In the genomic region with DNA sequence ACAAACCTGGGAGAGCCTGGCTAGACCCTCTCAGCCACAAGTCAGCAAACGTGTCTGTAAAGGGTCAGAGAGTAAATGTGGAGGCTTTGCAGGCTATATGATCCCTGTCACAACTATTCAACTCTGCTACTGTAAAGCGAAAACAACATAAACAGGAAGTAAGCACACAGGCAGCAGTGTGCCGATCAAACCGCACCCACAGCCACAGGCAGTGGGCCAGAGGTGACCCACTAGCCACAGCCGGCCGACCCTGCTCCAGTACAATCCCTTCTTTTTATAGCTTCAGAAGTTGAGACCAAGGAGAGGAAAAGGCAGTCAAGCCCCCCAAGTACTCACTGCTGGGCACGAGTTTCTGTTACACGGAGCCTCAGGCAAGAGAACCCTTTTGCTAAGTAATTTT, we compare ENCODE assay signal across 9 cellular contexts.
DNase-seq lines count a peak whose midpoint lies in the region; ATAC-seq, FAIRE-seq and TF ChIP-seq lines count a peak whose summit lies in the region.
"Had no signal": no experiment of that assay in that cellular context is flagged by ENCODE, and none has a peak within 500 bp of the region (broad histone marks: within the 10 kb centered on the region; RNA-seq: fewer than 3 reads in every experiment).

No MANE protein-coding gene starts in this region.

- H3K9me3 ChIP-seq in psoas muscle (no peaks in the 10 kb centered on the region), small intestine (ENCODE audit: control insufficient read depth, low read depth) (no peaks in the 10 kb centered on the region)

- H3K27ac ChIP-seq in psoas muscle, result no peak overlapping the region
- H3K27ac ChIP-seq in brain microvascular endothelial cell, result no peak overlapping the region
- H3K27ac ChIP-seq in small intestine (ENCODE audit: low read depth in 1 of 2, low read length in 1 of 2), result peak overlapping the region in 1 of 2 donors; percentile 41

- H3K27ac Mint-ChIP-seq in HFFc6, result no peak overlapping the region

- H3K4me1 ChIP-seq in psoas muscle, result no peaks in the 10 kb centered on the region
- peaks cover 0 to 9% of the 10 kb centered on the region in 2 donors for H3K4me1 ChIP-seq in small intestine (ENCODE audit: control insufficient read depth in 2 of 2, insufficient read depth in 1 of 2, low read depth in 1 of 2, low read length in 1 of 2)

- H3K4me1 Mint-ChIP-seq in HFFc6 (ENCODE audit: low read depth), result peaks cover 21% of the 10 kb centered on the region

- no peak for TF ChIP-seq CTCF in choroid plexus epithelial cell (conservative IDR thresholded peaks at IDR 0.05; ENCODE audit: low read depth, low read length)
- no peak for TF ChIP-seq CTCF in psoas muscle (IDR thresholded peaks at IDR 0.05)
- TF ChIP-seq CTCF in brain microvascular endothelial cell (IDR thresholded peaks at IDR 0.05; ENCODE audit: low read depth, low read length, missing control alignments), result no peak
- no peak for TF ChIP-seq CTCF in HFFc6 (IDR thresholded peaks at IDR 0.05)

- peaks cover 6% of the 10 kb centered on the region for H3K27me3 Mint-ChIP-seq in HFFc6 (ENCODE audit: insufficient read depth)

- H3K9me3 Mint-ChIP-seq in HFFc6, result no peaks in the 10 kb centered on the region; the same call in 1 of the 2 replicates

- no peak for FAIRE-seq in small intestine (lab: Jason Lieb, UNC)

- no peaks in the 10 kb centered on the region for H3K27me3 ChIP-seq in psoas muscle (ENCODE audit: insufficient read depth in 3 of 3, low read length in 2 of 3)
- H3K27me3 ChIP-seq in brain microvascular endothelial cell (replicated peaks), result peaks cover 4% of the 10 kb centered on the region
- H3K27me3 ChIP-seq in small intestine (ENCODE audit: control insufficient read depth in 2 of 2, insufficient read depth in 2 of 2, low read length in 2 of 2), result no peaks in the 10 kb centered on the region

- no peak overlapping the region for H3K4me3 Mint-ChIP-seq in HFFc6

- DNase-seq in choroid plexus epithelial cell (ENCODE audit: low read depth), result peak; percentile 38
- no peak for DNase-seq in psoas muscle
- DNase-seq in brain microvascular endothelial cell, result no peak
- no peak for DNase-seq in small intestine
- DNase-seq in HFFc6, result no peak
- no peak for DNase-seq in DMS153 (lab: John Stamatoyannopoulos, UW)
- DNase-seq: activated naive CD4-positive, alpha-beta T cell treated with Interleukin-2 at 50 U/mL for 16 hours had no signal

- H3K4me3 ChIP-seq in choroid plexus epithelial cell (ENCODE audit: low read depth, low read length), result no peak overlapping the region
- peak overlapping the region; percentile 22 for H3K4me3 ChIP-seq in psoas muscle
- no peak overlapping the region for H3K4me3 ChIP-seq in brain microvascular endothelial cell (ENCODE audit: low read depth, low read length)
- no peak overlapping the region for H3K4me3 ChIP-seq in small intestine (ENCODE audit: low read depth in 1 of 2, low read length in 2 of 2)

- intact Hi-C loops in psoas muscle (cut with DNase I), result no loop called here

- ATAC-seq in GM19351 (IDR thresholded peaks at IDR 0.05; ENCODE audit: unreplicated experiment) (peak; percentile 72), HG03520 (IDR thresholded peaks at IDR 0.05; ENCODE audit: unreplicated experiment) (peak; percentile 88), psoas muscle (no peak)

- no peaks in the 10 kb centered on the region; the same call in 1 of the 2 replicates for H3K36me3 Mint-ChIP-seq in HFFc6 (ENCODE audit: low read depth)

- in situ Hi-C loops in brain microvascular endothelial cell (cut with HindIII; ENCODE audit: low pct_ligation_motif_present, low sequenced_read_pairs), result no loop called here

- H3K36me3 ChIP-seq in psoas muscle (ENCODE audit: insufficient read depth in 1 of 2, low read depth in 1 of 2), result no peaks in the 10 kb centered on the region
- H3K36me3 ChIP-seq in brain microvascular endothelial cell (replicated peaks), result no peaks in the 10 kb centered on the region
- H3K36me3 ChIP-seq in small intestine (ENCODE audit: control insufficient read depth in 2 of 2, insufficient read depth in 2 of 2, low read length in 2 of 2), result no peaks in the 10 kb centered on the region

- WGBS in psoas muscle, 3 donors, result 29 to 44% (median 41%) methylated on average over 8 of the region's 8 CpGs
- WGBS in small intestine, 3 donors, result 46 to 70% (median 48%) methylated on average over 8 of the region's 8 CpGs

Comparison
In these comparisons a context has a peak if more than half of its experiments do, and no peak if none do; other contexts are left out.
1. ATAC-seq: peak in GM19351 (single experiment) and HG03520 (single experiment); none in psoas muscle (0 of 4).